Comparison of ENCODE assay signal across 9 cellular contexts in genomic region chr5:65066385-65066784, GRCh38.
DNase-seq lines count a peak whose midpoint lies in the region; ATAC-seq and TF ChIP-seq lines count a peak whose summit lies in the region.
"Had no signal": no experiment of that assay in that cellular context is flagged by ENCODE, and none has a peak within 500 bp of the region (broad histone marks: within the 10 kb centered on the region; RNA-seq: fewer than 3 reads in every experiment).

No MANE protein-coding gene starts in this region.

- H3K14ac ChIP-seq in trophoblast cell (ENCODE audit: low read length) = peak overlapping the region; percentile 87

- H2AK5ac ChIP-seq in trophoblast cell (ENCODE audit: low read length) = no peak overlapping the region

- no peak overlapping the region for H2AFZ ChIP-seq in trophoblast cell (ENCODE audit: insufficient read depth, low read length, poor library complexity)

- no peaks in the 10 kb centered on the region for H3K27me3 ChIP-seq in trophoblast cell (ENCODE audit: insufficient read depth, low read length)
- no peaks in the 10 kb centered on the region for H3K27me3 ChIP-seq in transverse colon

- no peak overlapping the region for H3K23ac ChIP-seq in trophoblast cell (ENCODE audit: low read length)

- H4K91ac ChIP-seq in trophoblast cell (ENCODE audit: low read depth, low read length) = peak overlapping the region; percentile 98

- intact Hi-C loops in transverse colon (cut with DNase I; ENCODE audit: low total_unique reads) = no loop called here

- ATAC-seq in GM18909 (IDR thresholded peaks at IDR 0.05; ENCODE audit: poor library complexity, unreplicated experiment) (peak; percentile 75), HG02759 (IDR thresholded peaks at IDR 0.05; ENCODE audit: unreplicated experiment) (peak; percentile 64)

- no peaks in the 10 kb centered on the region for H3K9me3 ChIP-seq in trophoblast cell (ENCODE audit: insufficient read depth, low read depth, low read length)
- H3K9me3 ChIP-seq in transverse colon = no peaks in the 10 kb centered on the region

- H3K79me1 ChIP-seq in trophoblast cell (ENCODE audit: low read length) = peaks cover 37% of the 10 kb centered on the region

- peak overlapping the region; percentile 74 for H2BK120ac ChIP-seq in trophoblast cell (ENCODE audit: insufficient read depth, low read length, poor library complexity)

- H3K4me2 ChIP-seq in trophoblast cell (ENCODE audit: low read length) = no peak overlapping the region

- no peak overlapping the region for H3K27ac ChIP-seq in trophoblast cell (ENCODE audit: low read depth, low read length)
- no peak overlapping the region for H3K27ac ChIP-seq in transverse colon

- no peak overlapping the region for H3K9ac ChIP-seq in trophoblast cell (ENCODE audit: low read length)

- in situ Hi-C loops in transverse colon (cut with MboI; ENCODE audit: low pct_ligation_motif_present in 1 of 4, low pct_unique_long_range_greater_than_20kb in 1 of 4, low sequenced_read_pairs in 3 of 4) = no loop called here

- TF ChIP-seq POLR2A in transverse colon (IDR thresholded peaks at IDR 0.05) = no peak

- DNase-seq in MV-4-11 (lab: John Stamatoyannopoulos, UW) (peak; percentile 98), trophoblast cell (no peak), NCI-H2029 (lab: John Stamatoyannopoulos, UW) (no peak), DMS79 treated with DMSO at 0.1 percent for 48 hours (lab: John Stamatoyannopoulos, UW) (no peak), transverse colon (no peak)
- DNase-seq in activated CD4-positive, alpha-beta T cell treated with anti-CD3 and anti-CD28 coated beads for 48 hours = no peak
- DNase-seq: NCI-H774 had no signal

- peaks cover 3% of the 10 kb centered on the region for H3K79me2 ChIP-seq in trophoblast cell (ENCODE audit: control insufficient read depth, insufficient read depth, low read length, poor library complexity)

- H2BK12ac ChIP-seq in trophoblast cell (ENCODE audit: low read length) = peak overlapping the region; percentile 78

- WGBS in trophoblast cell (ENCODE audit: extremely low coverage, insufficient coverage, insufficient read length) = no CpG with 5 or more reads among the region's 3 CpGs
- WGBS in transverse colon (ENCODE audit: low coverage in 1 of 2), 2 donors = 42 to 57% methylated on average over 3 of the region's 3 CpGs

- H3K4me3 ChIP-seq in trophoblast cell (ENCODE audit: low read depth, low read length) = no peak overlapping the region
- H3K4me3 ChIP-seq in transverse colon = no peak overlapping the region

- no peak for TF ChIP-seq EP300 in transverse colon (IDR thresholded peaks at IDR 0.05; ENCODE audit: low read depth)

- peak overlapping the region; percentile 36 for H4K8ac ChIP-seq in trophoblast cell (ENCODE audit: low read depth, low read length)

- TF ChIP-seq CTCF in transverse colon (IDR thresholded peaks at IDR 0.05) = no peak

- peak overlapping the region; percentile 61 for H2BK5ac ChIP-seq in trophoblast cell (ENCODE audit: low read depth, low read length, poor library complexity)

- no peak overlapping the region for H3K18ac ChIP-seq in trophoblast cell (ENCODE audit: low read length)

- no peak overlapping the region for H3K4ac ChIP-seq in trophoblast cell (ENCODE audit: low read depth, low read length)

- H3K36me3 ChIP-seq in trophoblast cell (ENCODE audit: control insufficient read depth in 1 of 2, insufficient read depth in 2 of 2, low read length in 2 of 2) = no peaks in the 10 kb centered on the region
- H3K36me3 ChIP-seq in transverse colon = no peaks in the 10 kb centered on the region

- H4K12ac ChIP-seq in trophoblast cell (ENCODE audit: low read depth, low read length) = no peak overlapping the region

- H3K4me1 ChIP-seq in trophoblast cell (ENCODE audit: control insufficient read depth in 1 of 2, insufficient read depth in 2 of 2, low read length in 2 of 2) (peaks cover 5 to 8% of the 10 kb centered on the region in 2 experiments), transverse colon (peaks cover 0 to 11% (median 4%) of the 10 kb centered on the region in 4 donors)
